ENCODE assay signal across 25 cellular contexts in the genomic region with DNA sequence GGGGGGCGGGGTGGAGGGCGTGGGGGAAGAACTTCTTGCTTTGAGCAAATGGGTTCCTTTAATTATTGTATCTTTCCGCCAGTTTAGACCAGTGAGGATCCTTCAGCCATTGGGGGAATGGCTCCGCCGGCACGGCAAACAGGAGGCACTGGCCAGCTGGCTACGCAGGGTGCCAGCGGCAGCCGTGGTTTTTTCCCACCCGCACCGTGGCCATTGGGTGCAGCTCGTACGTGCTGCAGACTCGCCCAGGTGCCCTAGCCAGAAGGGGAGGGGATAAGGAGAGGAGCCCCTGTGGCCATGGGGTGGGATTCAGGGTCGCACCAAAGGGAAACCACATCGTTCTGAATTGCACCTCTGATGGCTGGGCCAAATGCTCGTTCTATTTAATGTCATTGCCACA.
"Had no signal": no experiment of that assay in that cellular context is flagged by ENCODE, and none has a peak within 500 bp of the region (broad histone marks: within the 10 kb centered on the region; RNA-seq: fewer than 3 reads in every experiment).

No MANE protein-coding gene starts in this region.

- H3K4me3 ChIP-seq: cardiac muscle cell, SJCRH30 had no signal

- H3K27me3 ChIP-seq: brain microvascular endothelial cell, cardiac muscle cell, SJCRH30 had no signal

- H3K4me1 ChIP-seq: SJCRH30 had no signal

- H3K36me3 Mint-ChIP-seq: activated naive CD4-positive, alpha-beta T cell treated with anti-CD3 and anti-CD28 coated beads, Interleukin-2, amount 10 ng/mL, durations not matched to agents 7 days and 5 days; activated naive CD8-positive, alpha-beta T cell treated with anti-CD3 and anti-CD28 coated beads for 36 hours had no signal

- H3K9me3 Mint-ChIP-seq: activated naive CD4-positive, alpha-beta T cell treated with anti-CD3 and anti-CD28 coated beads, Interleukin-2, amount 10 ng/mL, durations not matched to agents 7 days and 5 days; activated T-helper 2 cell treated with anti-CD3 and anti-CD28 coated beads, Interferon-gamma antibody, Interleukin-2, Interleukin-4, amounts not matched to agents 10 μg/mL and 5 μg/mL and 100 μg/mL, durations not matched to agents 14 hours and 24 hours and 36 hours had no signal

- ATAC-seq: activated CD4-positive, CD25-positive, alpha-beta regulatory T cell treated with anti-CD3 and anti-CD28 coated beads, Interleukin-2, amount 50 U/mL, for 24 hours; activated CD8-positive, alpha-beta T cell treated with anti-CD3 and anti-CD28 coated beads for 36 hours; activated T-cell treated with anti-CD3 and anti-CD28 coated beads, Interleukin-2, amount 50 U/mL, for 72 hours; Panc1 had no signal

- H3K9me3 ChIP-seq: SJCRH30 had no signal

- H3K27ac Mint-ChIP-seq: activated CD8-positive, alpha-beta T cell treated with anti-CD3 and anti-CD28 coated beads for 36 hours; activated naive CD4-positive, alpha-beta T cell treated with anti-CD3 and anti-CD28 coated beads, Interleukin-2, amount 10 ng/mL, durations not matched to agents 7 days and 5 days; activated naive CD8-positive, alpha-beta T cell treated with anti-CD3 and anti-CD28 coated beads for 36 hours; activated T-cell treated with anti-CD3 and anti-CD28 coated beads, Interleukin-2, amount 50 U/mL, for 72 hours; activated T-helper 2 cell treated with anti-CD3 and anti-CD28 coated beads, Interferon-gamma antibody, Interleukin-2, Interleukin-4, amounts not matched to agents 10 μg/mL and 5 μg/mL and 100 μg/mL, durations not matched to agents 14 hours and 24 hours and 36 hours; T-helper 1 cell treated with Interleukin-12 subunit alpha and Interleukin-12 subunit beta and Interleukin-4 antibody, amounts not matched to agents 30 μg/mL and 1 μg/mL, for 36 hours had no signal

- H3K27ac ChIP-seq: brain microvascular endothelial cell, cardiac muscle cell, RWPE1, SJCRH30 had no signal

- DNase-seq: activated CD4-positive, alpha-beta T cell treated with anti-CD3 and anti-CD28 coated beads for 4 hours; activated CD8-positive, alpha-beta memory T cell treated with anti-CD3 and anti-CD28 coated beads, Interleukin-2, amount 50 U/mL, for 4 hours; activated CD8-positive, alpha-beta T cell treated with anti-CD3 and anti-CD28 coated beads for 36 hours; activated gamma-delta T cell treated with Interleukin-2 at 50 U/mL for 16 hours; activated naive CD4-positive, alpha-beta T cell treated with anti-CD3 and anti-CD28 coated beads, Interleukin-2, amount 10 ng/mL, durations not matched to agents 7 days and 5 days; activated naive CD8-positive, alpha-beta T cell treated with anti-CD3 and anti-CD28 coated beads for 36 hours; activated T-cell treated with anti-CD3 and anti-CD28 coated beads, Interleukin-2, amount 50 U/mL, for 72 hours; brain microvascular endothelial cell; Karpas-422; NCI-H1048; NCI-H1694 treated with DMSO at 0.1 percent for 48 hours; NCI-H2029 treated with DMSO at 0.1 percent for 48 hours; NCI-H446; NCI-H524; NCI-H748 treated with DMSO at 0.1 percent for 48 hours; NK-92 treated with Interleukin-12 subunit alpha and Interleukin-12 subunit beta, amount 100 ng/mL, for 24 hours; OCI-M1; Right ventricle myocardium superior; SJCRH30 had no signal

- H3K4me3 Mint-ChIP-seq: activated CD8-positive, alpha-beta T cell treated with anti-CD3 and anti-CD28 coated beads for 36 hours; activated naive CD4-positive, alpha-beta T cell treated with anti-CD3 and anti-CD28 coated beads, Interleukin-2, amount 10 ng/mL, durations not matched to agents 7 days and 5 days; activated naive CD8-positive, alpha-beta T cell treated with anti-CD3 and anti-CD28 coated beads for 36 hours; activated T-cell treated with anti-CD3 and anti-CD28 coated beads, Interleukin-2, amount 50 U/mL, for 72 hours; T-helper 1 cell treated with Interleukin-12 subunit alpha and Interleukin-12 subunit beta and Interleukin-4 antibody, amounts not matched to agents 30 μg/mL and 1 μg/mL, for 36 hours had no signal

- H3K36me3 ChIP-seq: brain microvascular endothelial cell, cardiac muscle cell, SJCRH30 had no signal

- H3K4me1 Mint-ChIP-seq: activated naive CD4-positive, alpha-beta T cell treated with anti-CD3 and anti-CD28 coated beads, Interleukin-2, amount 10 ng/mL, durations not matched to agents 7 days and 5 days; activated naive CD8-positive, alpha-beta T cell treated with anti-CD3 and anti-CD28 coated beads for 36 hours had no signal
